Comparison of ENCODE assay signal across 8 cellular contexts in the genomic region with DNA sequence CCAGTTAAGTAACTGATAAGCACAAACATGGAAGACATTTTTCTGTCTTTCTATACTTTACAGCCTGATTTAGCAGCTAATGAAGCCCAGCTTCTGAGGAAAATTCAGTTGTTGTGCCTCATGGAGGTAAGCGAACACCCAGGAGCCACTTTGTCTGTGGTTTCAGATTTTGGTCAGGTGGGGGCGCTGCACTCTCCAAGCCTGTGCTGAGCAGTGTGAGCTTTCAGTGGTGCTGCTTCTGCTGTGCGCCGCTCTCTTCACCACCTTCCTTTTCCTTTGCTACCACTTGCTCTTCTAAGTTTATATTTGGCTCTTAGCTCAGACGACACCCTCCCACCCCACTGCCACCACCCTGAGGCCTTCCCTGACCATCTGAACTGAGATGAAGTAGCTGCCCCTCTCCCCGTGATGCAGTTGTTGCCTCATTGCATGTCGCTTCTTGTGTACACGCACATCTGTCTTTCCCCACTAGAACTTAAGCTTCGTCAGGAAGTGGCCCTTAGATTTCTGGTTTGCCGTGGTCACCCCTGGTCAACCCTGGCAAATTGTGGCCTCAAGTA. TPM values are rescaled to one million over a fixed set of nuclear protein-coding genes. Genes with fewer than 3 reads are reported as not detected.
A peak's percentile ranks its signal among the peaks of the same experiment; 100 is the strongest.
DNase-seq lines count a peak whose midpoint lies in the region; ATAC-seq and TF ChIP-seq lines count a peak whose summit lies in the region.

No MANE protein-coding gene starts in this region.

- no peaks in the 10 kb centered on the region for H3K9me3 ChIP-seq in thoracic aorta

- no peak overlapping the region for H3K4me3 ChIP-seq in thoracic aorta

- H3K27me3 ChIP-seq in thoracic aorta (replicated peaks; ENCODE audit: insufficient read depth) = no peaks in the 10 kb centered on the region

- H3K36me3 ChIP-seq in thoracic aorta = peaks cover 55% of the 10 kb centered on the region

- peaks cover 21% of the 10 kb centered on the region for H3K36me3 Mint-ChIP-seq in neural crest cell (ENCODE audit: low read depth)

- H3K4me1 Mint-ChIP-seq in neural crest cell = peaks cover 4% of the 10 kb centered on the region

- no peaks in the 10 kb centered on the region for H3K9me3 Mint-ChIP-seq in neural crest cell

- H3K27me3 Mint-ChIP-seq in neural crest cell (ENCODE audit: low read depth) = peaks cover 2% of the 10 kb centered on the region

- ATAC-seq in thoracic aorta (ENCODE audit: insufficient number of reproducible peaks, low FRiP score, low read depth) (no peak), HG02610 (IDR thresholded peaks at IDR 0.05; ENCODE audit: unreplicated experiment) (no peak), HG02840 (IDR thresholded peaks at IDR 0.05; ENCODE audit: low FRiP score, unreplicated experiment) (no peak)

- H3K4me3 Mint-ChIP-seq in neural crest cell = no peak overlapping the region

- H3K4me1 ChIP-seq in thoracic aorta (ENCODE audit: control insufficient read depth in 1 of 2, low read depth in 2 of 2) = no peaks in the 10 kb centered on the region

- H3K27ac ChIP-seq in thoracic aorta = peak overlapping the region in 1 of 2 donors; percentile 45

- TF ChIP-seq POLR2A in erythroblast (IDR thresholded peaks at IDR 0.05; ENCODE audit: low read length) = no peak

- TF ChIP-seq CTCF in GM12873 (IDR thresholded peaks at IDR 0.05; ENCODE audit: insufficient read depth, low read depth, low read length, missing control alignments) (peak; percentile 83), neural crest cell (conservative IDR thresholded peaks at IDR 0.05) (peak; percentile 74), thoracic aorta (IDR thresholded peaks at IDR 0.05) (peak; percentile 53)

- peak; percentile 49 for DNase-seq in NCI-H2227 treated with DMSO at 0.1 percent for 48 hours (lab: John Stamatoyannopoulos, UW)
- DNase-seq in activated CD8-positive, alpha-beta memory T cell treated with anti-CD3 and anti-CD28 coated beads, Interleukin-2, amount 50 U/mL, for 1 hour (ENCODE audit: extremely low read depth) = peak; percentile 59
- peak; percentile 64 to 75 for DNase-seq in erythroblast (lab: John Stamatoyannopoulos, UW)
- DNase-seq in neural crest cell (ENCODE audit: low read depth, low spot score) = peak; percentile 57
- no peak for DNase-seq in thoracic aorta (ENCODE audit: low spot score)

- no peak overlapping the region for H3K27ac Mint-ChIP-seq in neural crest cell (ENCODE audit: unreplicated experiment)

RNA-seq across cellular contexts. Expression of a gene that starts 14.0 kb away (rescaled TPM):
- total RNA-seq in neural crest cell (136 and 146 TPM in 2 replicates), thoracic aorta (10 to 100 TPM; 79.6 to 90.8 TPM)

RNA-seq across cellular contexts. Expression of a gene that starts 14.7 kb away (rescaled TPM):
- total RNA-seq in neural crest cell = 23.3 and 24.0 TPM in 2 replicates
- total RNA-seq in thoracic aorta = 10 to 100 TPM; 16.1 to 22.0 TPM

RNA-seq across cellular contexts. Expression of a gene that starts 27.4 kb away (rescaled TPM):
- total RNA-seq in neural crest cell (not detected in 2 replicates), thoracic aorta (1 to 10 TPM; 5.6 to 6.6 TPM)

RNA-seq across cellular contexts. Expression of a gene that starts 38.1 kb away (rescaled TPM):
- total RNA-seq in neural crest cell (23.2 and 25.1 TPM in 2 replicates), thoracic aorta (10 to 100 TPM; 54.2 to 68.8 TPM)

RNA-seq across cellular contexts. Expression of a gene that starts 43.3 kb away (rescaled TPM):
- total RNA-seq in neural crest cell = 115 and 122 TPM in 2 replicates
- 100 to 1,000 TPM in 1 of 2 donors, 10 to 100 TPM in 1; 79.4 to 102 TPM for total RNA-seq in thoracic aorta
